In the genomic region with DNA sequence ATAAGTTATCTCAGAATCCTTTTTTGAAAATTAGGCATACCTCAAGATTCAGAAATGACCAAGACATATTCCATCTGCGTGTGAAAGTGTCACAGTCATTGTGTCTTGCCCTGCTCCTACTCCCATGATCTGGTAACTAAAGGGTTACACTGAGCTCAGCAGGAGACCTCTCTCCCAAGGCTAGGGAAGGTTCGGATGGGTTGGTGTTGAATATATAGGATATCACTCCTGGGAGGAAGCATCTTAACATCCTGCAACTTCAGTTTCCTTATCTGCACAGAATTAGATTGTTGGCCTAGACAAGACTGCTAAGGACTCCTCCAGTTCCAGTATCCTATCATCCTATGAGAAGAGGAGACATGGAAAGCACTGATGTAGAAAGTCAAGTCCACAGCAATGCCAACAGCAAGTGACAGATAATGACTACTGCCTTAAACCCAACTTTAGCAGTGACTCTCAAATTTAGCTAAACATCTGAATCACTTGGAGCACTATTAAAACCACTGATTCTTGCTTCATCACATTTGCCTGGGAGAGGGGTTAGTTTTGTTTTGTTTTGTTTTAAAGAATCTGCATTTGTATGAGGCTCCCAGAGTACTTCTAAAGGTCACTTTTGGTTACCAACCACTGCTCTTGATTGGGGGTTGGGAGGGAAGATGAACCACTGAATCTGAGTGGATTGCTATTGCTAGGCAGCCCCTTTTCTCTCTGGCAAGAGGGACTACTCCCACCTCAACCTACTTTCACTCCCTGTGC, we compare ENCODE assay signal across 1 cellular context.
TF ChIP-seq lines count a peak whose summit lies in the region.

No MANE protein-coding gene starts in this region.

TF ChIP-seq in IMR-90, 13 proteins besides CTCF, POLR2A, EP300 and RAD21:
- TF ChIP-seq USF2 (IDR thresholded peaks at IDR 0.05; ENCODE audit: low read depth, low read length) (no peak), BHLHE40 (IDR thresholded peaks at IDR 0.05; ENCODE audit: low read depth, low read length) (no peak), CEBPB (IDR thresholded peaks at IDR 0.05; ENCODE audit: low read depth, low read length) (no peak), NFE2L2 (IDR thresholded peaks at IDR 0.05; ENCODE audit: low read depth, low read length) (no peak), FOS (IDR thresholded peaks at IDR 0.05; ENCODE audit: low read depth, low read length) (no peak), MAZ (IDR thresholded peaks at IDR 0.05; ENCODE audit: borderline replicate concordance, low read depth, low read length) (no peak), SMC3 (IDR thresholded peaks at IDR 0.05; ENCODE audit: low read depth, low read length) (no peak), MAFK (IDR thresholded peaks at IDR 0.05; ENCODE audit: low read depth, low read length) (no peak), MXI1 (IDR thresholded peaks at IDR 0.05; ENCODE audit: borderline replicate concordance, low read depth, low read length) (no peak), RCOR1 (IDR thresholded peaks at IDR 0.05; ENCODE audit: insufficient replicate concordance, low read length) (no peak)
- TF ChIP-seq, protein P1, sequence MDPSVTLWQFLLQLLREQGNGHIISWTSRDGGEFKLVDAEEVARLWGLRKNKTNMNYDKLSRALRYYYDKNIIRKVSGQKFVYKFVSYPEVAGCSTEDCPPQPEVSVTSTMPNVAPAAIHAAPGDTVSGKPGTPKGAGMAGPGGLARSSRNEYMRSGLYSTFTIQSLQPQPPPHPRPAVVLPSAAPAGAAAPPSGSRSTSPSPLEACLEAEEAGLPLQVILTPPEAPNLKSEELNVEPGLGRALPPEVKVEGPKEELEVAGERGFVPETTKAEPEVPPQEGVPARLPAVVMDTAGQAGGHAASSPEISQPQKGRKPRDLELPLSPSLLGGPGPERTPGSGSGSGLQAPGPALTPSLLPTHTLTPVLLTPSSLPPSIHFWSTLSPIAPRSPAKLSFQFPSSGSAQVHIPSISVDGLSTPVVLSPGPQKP (IDR thresholded peaks at IDR 0.05; ENCODE audit: borderline replicate concordance, low read depth, low read length), result no peak
